9 cellular contexts compared by ENCODE assay signal in the genomic region with DNA sequence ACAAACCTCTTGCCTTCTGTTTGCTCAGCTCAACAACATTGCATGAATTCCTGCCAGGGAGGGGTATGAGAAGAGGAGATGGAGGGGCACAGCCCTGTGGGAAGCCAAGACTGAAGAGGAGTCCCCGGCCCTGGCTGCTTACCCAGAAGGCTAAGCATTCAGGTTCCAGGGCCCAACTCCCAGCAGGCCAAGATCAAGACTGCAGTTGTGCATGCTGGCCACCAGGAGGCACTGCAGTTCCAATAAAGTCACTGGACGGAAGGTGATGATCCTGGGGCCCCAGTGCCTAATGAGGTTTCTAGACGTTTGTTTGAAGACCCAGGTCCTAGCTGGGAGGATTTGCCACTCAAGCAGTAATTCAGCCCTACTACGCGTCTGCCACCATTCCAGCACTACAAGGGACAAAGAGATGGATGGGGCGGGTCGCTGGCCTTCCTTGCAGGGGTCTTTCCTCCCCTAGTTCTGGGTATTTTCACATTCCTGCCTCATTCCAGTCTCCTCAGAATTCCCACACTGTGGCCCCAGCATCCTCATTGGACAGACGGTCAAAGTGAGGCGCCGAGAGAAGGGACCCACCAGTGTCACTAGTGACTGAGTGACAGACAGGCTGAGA. TPM values are rescaled to one million over a fixed set of nuclear protein-coding genes. Genes with fewer than 3 reads are reported as not detected.
DNase-seq lines count a peak whose midpoint lies in the region; ATAC-seq, FAIRE-seq and TF ChIP-seq lines count a peak whose summit lies in the region.
"Had no signal": no experiment of that assay in that cellular context is flagged by ENCODE, and none has a peak within 500 bp of the region (broad histone marks: within the 10 kb centered on the region; RNA-seq: fewer than 3 reads in every experiment).

No MANE protein-coding gene starts in this region.

- BruUV-seq in K562 (replicated peaks; lab: Mats Ljungman, UMichigan) = no TSS peak

- H3K9me3 ChIP-seq in K562 (replicated peaks; ENCODE audit: control insufficient read depth, insufficient read depth, low read depth, low read length) (no peaks in the 10 kb centered on the region), kidney (ENCODE audit: control insufficient read depth in 1 of 2, low read length in 2 of 2) (no peaks in the 10 kb centered on the region)

- H3K4me3 ChIP-seq in AG10803 (ENCODE audit: low read length) (no peak overlapping the region), K562 (no peak overlapping the region), kidney (ENCODE audit: low read length in 2 of 2) (no peak overlapping the region)

- TF ChIP-seq CTCF in AG10803 (conservative IDR thresholded peaks at IDR 0.05; ENCODE audit: low read length) (peak; percentile 93), K562 (IDR thresholded peaks at IDR 0.05 in 2 of 3, conservative IDR thresholded peaks at IDR 0.05 in 1 of 3; ENCODE audit: insufficient read depth in 2 of 3, low read depth in 1 of 3, low read length in 3 of 3) (peak; percentile 93 to 97 (median 95)), kidney (IDR thresholded peaks at IDR 0.05; ENCODE audit: borderline replicate concordance, extremely low read depth, insufficient read depth) (peak; percentile 95)

- no peaks in the 10 kb centered on the region for H3K79me2 ChIP-seq in K562 (ENCODE audit: control insufficient read depth, insufficient read depth, low read length)

- H2AFZ ChIP-seq in K562 (ENCODE audit: low read depth, low read length) = peak overlapping the region; percentile 26; the same call in 1 of the 2 replicates

- ATAC-seq in GM19023 (IDR thresholded peaks at IDR 0.05; ENCODE audit: unreplicated experiment) (peak; percentile 80), K562 (peak; percentile 94), HG03432 (IDR thresholded peaks at IDR 0.05; ENCODE audit: unreplicated experiment) (no peak)

- H3K9me1 ChIP-seq in K562 (ENCODE audit: control insufficient read depth, insufficient read depth, low read length) = no peaks in the 10 kb centered on the region

- DNase-seq in AG10803 (ENCODE audit: low read depth) = peak; percentile 48
- peak; percentile 28 for DNase-seq in NCI-H1105 (lab: John Stamatoyannopoulos, UW)
- DNase-seq in T-helper 9 cell = peak; percentile 46
- peak; percentile 85 to 86 (median 86) for DNase-seq in K562 (ENCODE audit: extremely low read depth in 1 of 4, low spot score in 3 of 4)
- DNase-seq in kidney = no peak
- DNase-seq in stimulated activated CD4-positive, alpha-beta T cell treated with anti-CD3 and anti-CD28 coated beads, Interleukin-4, amount 100 ng/mL, for 48 hours (ENCODE audit: low read depth in 2 of 2) = peak; percentile 48 to 58

- H3K4me1 ChIP-seq in K562 (replicated peaks in 1 of 2; ENCODE audit: control insufficient read depth in 2 of 2, insufficient read depth in 2 of 2, low read length in 2 of 2) (peaks cover 7 to 13% of the 10 kb centered on the region in 2 experiments; a peak in 4 of 5 replicates), kidney (ENCODE audit: control insufficient read depth in 1 of 2, insufficient read depth in 1 of 2, low read depth in 1 of 2, low read length in 2 of 2) (no peaks in the 10 kb centered on the region)

- no peaks in the 10 kb centered on the region for H4K20me1 ChIP-seq in K562 (replicated peaks; ENCODE audit: control insufficient read depth, insufficient read depth, low read length)

- CTCF ChIA-PET in K562 (lab: Yijun Ruan, JAX; ENCODE audit: low intra/inter-chr PET ratio) = interaction anchor here (1.0 to 3.4 kb wide), 5 partner anchors 196 to 332 kb away, joined by 3 to 17 read pairs (median 5); no protein-coding TSS in a partner anchor

- no peaks in the 10 kb centered on the region for H3K36me3 ChIP-seq in K562 (ENCODE audit: control insufficient read depth, insufficient read depth, low read length)
- H3K36me3 ChIP-seq in kidney (ENCODE audit: control insufficient read depth in 1 of 2, insufficient read depth in 2 of 2, low read length in 2 of 2) = no peaks in the 10 kb centered on the region

- FAIRE-seq in K562 (lab: Jason Lieb, UNC) (peak; percentile 96), kidney (lab: Jason Lieb, UNC) (no peak)

- peak; percentile 96 to 98 for TF ChIP-seq RAD21 in K562 (CRISPR knock-in tag; conservative IDR thresholded peaks at IDR 0.05 in 1 of 2, IDR thresholded peaks at IDR 0.05 in 1 of 2)

- peak overlapping the region in 1 of 2 experiments; percentile 24; a peak in 2 of 4 replicates for H3K9ac ChIP-seq in K562 (ENCODE audit: insufficient read depth in 1 of 2, low read depth in 2 of 2, low read length in 2 of 2)
- H3K9ac ChIP-seq in kidney (ENCODE audit: low read length in 2 of 2) = no peak overlapping the region

- no peak; the same call in 1 of the 2 replicates for TF ChIP-seq EP300 in K562 (IDR thresholded peaks at IDR 0.05; ENCODE audit: low read length)

- POLR2A ChIA-PET in K562 (lab: Yijun Ruan, JAX) = interaction anchor here (1.2 kb wide), 1 partner anchor 250 kb away, joined by 5 read pairs; no protein-coding TSS in a partner anchor

- in situ Hi-C loops in K562 (cut with MboI) = loop anchor here (5.0 kb wide), 2 partner anchors 251 to 331 kb away; no protein-coding TSS in a partner anchor

- H3K27ac ChIP-seq in K562 (ENCODE audit: extremely low read depth, low read depth, low read length) (no peak overlapping the region), kidney (ENCODE audit: low read depth in 2 of 2, low read length in 2 of 2) (no peak overlapping the region)

- intact Hi-C loops in K562 (cut with micrococcal nuclease) = loop anchor here (1.0 to 10.0 kb wide), 7 partner anchors 40 to 330 kb away; no protein-coding TSS in a partner anchor
- intact Hi-C loops in kidney (cut with DNase I) = loop anchor here (5.0 kb wide), 1 partner anchor 251 kb away; no protein-coding TSS in a partner anchor

- 33% methylated on average over 9 of the region's 10 CpGs for WGBS in K562 (ENCODE audit: insufficient coverage, low coverage, missing lambda C conversion rate)

- no peak for TF ChIP-seq POLR2A in K562 (conservative IDR thresholded peaks at IDR 0.05)

- no peak overlapping the region for H3K4me2 ChIP-seq in K562 (ENCODE audit: insufficient read depth, low read length)

- no peaks in the 10 kb centered on the region for H3K27me3 ChIP-seq in K562 (ENCODE audit: control insufficient read depth in 2 of 2, insufficient read depth in 2 of 2, low read length in 2 of 2)

TF ChIP-seq in K562, 482 proteins besides CTCF, POLR2A, EP300 and RAD21 (continues in another document):
- no peak for TF ChIP-seq ZNF408 (CRISPR knock-in tag; IDR thresholded peaks at IDR 0.05; ENCODE audit: low read depth)
- TF ChIP-seq RHOXF2B (CRISPR knock-in tag; conservative IDR thresholded peaks at IDR 0.05) = no peak
- TF ChIP-seq KLF16 (IDR thresholded peaks at IDR 0.05) = peak; percentile 44; the same call in 1 of the 2 replicates
- TF ChIP-seq ZC3H4 (CRISPR knock-in tag; IDR thresholded peaks at IDR 0.05; ENCODE audit: borderline replicate concordance) = no peak
- TF ChIP-seq RB1 (IDR thresholded peaks at IDR 0.05; ENCODE audit: low read depth) = peak; percentile 71; the same call in 1 of the 2 replicates
- no peak for TF ChIP-seq HDGF (IDR thresholded peaks at IDR 0.05)
- TF ChIP-seq CTBP1 (IDR thresholded peaks at IDR 0.05; ENCODE audit: borderline replicate concordance) = no peak; the same call in 1 of the 2 replicates
- TF ChIP-seq NR2C2 (CRISPR knock-in tag; IDR thresholded peaks at IDR 0.05) = no peak
- TF ChIP-seq NR2C2 (tag; IDR thresholded peaks at IDR 0.05) = no peak
- no peak for TF ChIP-seq MED1 (CRISPR knock-in tag; IDR thresholded peaks at IDR 0.05; ENCODE audit: borderline replicate concordance)
- TF ChIP-seq POLR2G (IDR thresholded peaks at IDR 0.05; ENCODE audit: low read depth, low read length) = no peak
- peak; percentile 60; the same call in 1 of the 2 replicates for TF ChIP-seq ARID2 (IDR thresholded peaks at IDR 0.05)
- no peak for TF ChIP-seq MCM7 (IDR thresholded peaks at IDR 0.05)
- TF ChIP-seq SAFB2 (IDR thresholded peaks at IDR 0.05; ENCODE audit: borderline replicate concordance, low read depth, low read length, severe bottlenecking) = no peak
- TF ChIP-seq BMI1 (IDR thresholded peaks at IDR 0.05; ENCODE audit: low read length) = no peak
- TF ChIP-seq GTF2E2 (tag; IDR thresholded peaks at IDR 0.05) = no peak
- TF ChIP-seq XRCC5 (IDR thresholded peaks at IDR 0.05; ENCODE audit: low read depth, low read length) = no peak
- TF ChIP-seq, protein P1, sequence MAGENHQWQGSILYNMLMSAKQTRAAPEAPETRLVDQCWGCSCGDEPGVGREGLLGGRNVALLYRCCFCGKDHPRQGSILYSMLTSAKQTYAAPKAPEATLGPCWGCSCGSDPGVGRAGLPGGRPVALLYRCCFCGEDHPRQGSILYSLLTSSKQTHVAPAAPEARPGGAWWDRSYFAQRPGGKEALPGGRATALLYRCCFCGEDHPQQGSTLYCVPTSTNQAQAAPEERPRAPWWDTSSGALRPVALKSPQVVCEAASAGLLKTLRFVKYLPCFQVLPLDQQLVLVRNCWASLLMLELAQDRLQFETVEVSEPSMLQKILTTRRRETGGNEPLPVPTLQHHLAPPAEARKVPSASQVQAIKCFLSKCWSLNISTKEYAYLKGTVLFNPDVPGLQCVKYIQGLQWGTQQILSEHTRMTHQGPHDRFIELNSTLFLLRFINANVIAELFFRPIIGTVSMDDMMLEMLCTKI (IDR thresholded peaks at IDR 0.05; ENCODE audit: partially characterized antibody) = no peak
- TF ChIP-seq JUNB (CRISPR knock-in tag; conservative IDR thresholded peaks at IDR 0.05) = no peak
- TF ChIP-seq SNIP1 (IDR thresholded peaks at IDR 0.05; ENCODE audit: low read depth) = no peak
- TF ChIP-seq TBP (optimal IDR thresholded peaks at IDR 0.05; ENCODE audit: low read depth, low read length) = no peak

RNA-seq across cellular contexts. Expression of gene ALX4, which starts 23.6 kb away (rescaled TPM):
- total RNA-seq in K562 (2011; cell fraction: chromatin; rRNA removed; ENCODE audit: low replicate concordance) = 0.11 and 0.35 TPM in 2 replicates
- total RNA-seq in K562 (2011; cell fraction: nucleolus; rRNA removed) = 0.13 and 0.33 TPM in 2 replicates
- total RNA-seq in K562 (2011; cell fraction: nucleoplasm; rRNA removed) = 0.15 and 0.31 TPM in 2 replicates
- total RNA-seq in K562 (2014; rRNA removed) (0.65 and 1.0 TPM in 2 replicates), K562 (2014; rRNA removed; fragmentation: Illumina TruSeq; extraction: Trizol) (0.22 and 0.33 TPM in 2 replicates), K562 (2015; rRNA removed; fragmentation: Illumina TruSeq; extraction: Trizol) (0.60 and 0.62 TPM in 2 replicates), K562 (2021) (1.1 and 1.2 TPM in 2 replicates), kidney (0.16 TPM)
- polyA plus RNA-seq in K562 (2011; rRNA removed) (0.14 and 0.81 TPM in 2 replicates), K562 (2014; fragmentation: Illumina TruSeq; extraction: Trizol) (0.64 and 0.78 TPM in 2 replicates), K562 (2014; fragmentation: Nextera tagmentation; extraction: Ambion mirVana) (under 1 TPM; 0.07 to 0.13 TPM), K562 (2014; rRNA removed) (0.23 and 0.51 TPM in 2 replicates), kidney (ENCODE audit: insufficient read depth, low read depth, low replicate concordance) (0.09 TPM)
- polyA plus RNA-seq in K562 (2011; cell fraction: cytosol; rRNA removed) = 0.30 and 0.59 TPM in 2 replicates
- polyA plus RNA-seq in K562 (2011; cell fraction: nucleus; rRNA removed) = 0.44 and 0.91 TPM in 2 replicates
- 0.89 and 1.6 TPM in 2 replicates for polyA plus RNA-seq in K562 (2012)
- 0.21 and 0.99 TPM in 2 replicates for polyA minus RNA-seq in K562 (2011; rRNA and poly(A)+ RNA removed)
- 0.48 and 1.8 TPM in 2 replicates for polyA minus RNA-seq in K562 (2011; cell fraction: cytosol; rRNA and poly(A)+ RNA removed)
- 0.40 and 1.4 TPM in 2 replicates for polyA minus RNA-seq in K562 (2011; cell fraction: nucleus; rRNA and poly(A)+ RNA removed)
- total RNA-seq: pulmonary artery endothelial cell had no signal
